Comparison of ENCODE assay signal across 15 cellular contexts in the genomic region with DNA sequence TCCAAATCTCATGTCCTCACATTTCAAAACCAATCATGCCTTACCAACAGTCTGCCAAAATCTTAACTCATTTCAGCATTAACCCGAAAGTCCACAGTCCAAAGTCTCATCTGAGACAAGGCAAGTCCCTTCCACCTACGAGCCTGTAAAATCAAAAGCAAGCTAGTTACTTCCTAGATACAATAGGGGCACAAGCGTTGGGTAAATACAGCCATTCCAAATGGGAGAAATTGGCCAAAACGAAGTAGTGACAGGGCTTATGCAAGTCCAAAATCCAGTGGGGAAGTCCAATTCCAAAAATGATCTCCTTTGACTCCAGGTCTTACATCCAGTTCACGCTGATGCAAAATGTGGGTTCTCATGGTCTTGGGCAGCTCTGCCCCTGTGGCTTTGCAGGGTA. TPM values are rescaled to one million over a fixed set of nuclear protein-coding genes. Genes with fewer than 3 reads are reported as not detected.
"Had no signal": no experiment of that assay in that cellular context is flagged by ENCODE, and none has a peak within 500 bp of the region (broad histone marks: within the 10 kb centered on the region; RNA-seq: fewer than 3 reads in every experiment).

No MANE protein-coding gene starts in this region.

RNA-seq across cellular contexts. Expression of a gene that starts 54.5 kb away (rescaled TPM):
- total RNA-seq: activated B cell treated with CpG ODN at 0.5 μM for 24 hours; activated CD4-positive, alpha-beta memory T cell treated with anti-CD3 and anti-CD28 coated beads for 36 hours; activated CD4-positive, alpha-beta memory T cell treated with anti-CD3 and anti-CD28 coated beads, Interleukin-2, amount 10 ng/mL, durations not matched to agents 7 days and 5 days; activated CD4-positive, alpha-beta T cell treated with anti-CD3 and anti-CD28 coated beads for 36 hours; activated CD4-positive, alpha-beta T cell treated with anti-CD3 and anti-CD28 coated beads, Interleukin-2, amount 10 ng/mL, durations not matched to agents 24 days and 14 days; activated CD4-positive, alpha-beta T cell treated with anti-CD3 and anti-CD28 coated beads, Interleukin-2, amount 10 ng/mL, durations not matched to agents 7 days and 5 days; activated CD8-positive, alpha-beta memory T cell treated with anti-CD3 and anti-CD28 coated beads for 36 hours; activated CD8-positive, alpha-beta memory T cell treated with anti-CD3 and anti-CD28 coated beads, Interleukin-2, amount 10 ng/mL, durations not matched to agents 7 days and 5 days; activated CD8-positive, alpha-beta T cell treated with anti-CD3 and anti-CD28 coated beads for 36 hours; activated CD8-positive, alpha-beta T cell treated with anti-CD3 and anti-CD28 coated beads, Interleukin-2, amount 10 ng/mL, durations not matched to agents 7 days and 5 days; T-cell; T-helper 1 cell treated with Interleukin-12 subunit alpha and Interleukin-12 subunit beta and Interleukin-4 antibody, amounts not matched to agents 30 ng/mL and 1 ng/mL, for 36 hours; T-helper 17 cell; T-helper 2 cell treated with Interferon-gamma antibody and Interleukin-4, amounts not matched to agents 100 ng/mL and 5 ng/mL, for 36 hours; WTC11 had no signal
